In genomic region chr1:66265796-66266195, GRCh38 we compare ENCODE assay signal across 15 cellular contexts.
DNase-seq lines count a peak whose midpoint lies in the region; ATAC-seq and TF ChIP-seq lines count a peak whose summit lies in the region.
"Had no signal": no experiment of that assay in that cellular context is flagged by ENCODE, and none has a peak within 500 bp of the region (broad histone marks: within the 10 kb centered on the region; RNA-seq: fewer than 3 reads in every experiment).

No MANE protein-coding gene starts in this region.

- peaks cover 3 to 6% of the 10 kb centered on the region in 2 donors for H3K4me1 Mint-ChIP-seq in effector memory CD8-positive, alpha-beta T cell (ENCODE audit: low read depth in 2 of 2)
- peaks cover 62% of the 10 kb centered on the region for H3K4me1 Mint-ChIP-seq in activated naive CD8-positive, alpha-beta T cell treated with anti-CD3 and anti-CD28 coated beads for 36 hours

- H3F3A ChIP-seq in Loucy (ENCODE audit: low read depth), result no peaks in the 10 kb centered on the region

- H3K9me2 ChIP-seq in Loucy (replicated peaks; ENCODE audit: low read depth, low read length), result no peaks in the 10 kb centered on the region

- 81 to 90% (median 86%) methylated on average over 3 of the region's 3 CpGs for WGBS in ovary, 3 donors

- H2AFZ ChIP-seq in Loucy (ENCODE audit: low read length), result no peak overlapping the region

- no peaks in the 10 kb centered on the region for H3K27me3 Mint-ChIP-seq in effector memory CD8-positive, alpha-beta T cell
- no peaks in the 10 kb centered on the region for H3K27me3 Mint-ChIP-seq in activated naive CD8-positive, alpha-beta T cell treated with anti-CD3 and anti-CD28 coated beads for 36 hours

- H3K27ac ChIP-seq in gastrocnemius medialis, result peak overlapping the region; percentile 74 to 88 (median 82)
- H3K27ac ChIP-seq in ovary, result no peak overlapping the region
- no peak overlapping the region for H3K27ac ChIP-seq in brain microvascular endothelial cell

- no peaks in the 10 kb centered on the region for H3K79me2 ChIP-seq in Loucy (ENCODE audit: insufficient read depth, low read length)

- DNase-seq in NCI-H748 (lab: John Stamatoyannopoulos, UW; ENCODE audit: unreplicated experiment) (peak; percentile 59), NCI-H748 treated with DMSO at 0.1 percent for 48 hours (lab: John Stamatoyannopoulos, UW) (no peak), gastrocnemius medialis (peak in 1 of 2 donors; percentile 24), ovary (no peak), brain microvascular endothelial cell (no peak)
- no peak for DNase-seq in effector memory CD8-positive, alpha-beta T cell
- no peak for DNase-seq in activated naive CD8-positive, alpha-beta T cell treated with anti-CD3 and anti-CD28 coated beads for 36 hours
- DNase-seq: activated naive CD4-positive, alpha-beta T cell treated with Interleukin-2 at 50 U/mL for 16 hours; head of caudate nucleus; left colon; NCI-H1417 treated with DMSO at 0.1 percent for 48 hours; NCI-H524 treated with DMSO at 0.1 percent for 48 hours; nephron progenitor cell had no signal

- no peak overlapping the region for H3K4me3 ChIP-seq in Loucy (ENCODE audit: low read length, poor library complexity, severe bottlenecking)
- H3K4me3 ChIP-seq in gastrocnemius medialis, result no peak overlapping the region
- H3K4me3 ChIP-seq in ovary, result no peak overlapping the region
- H3K4me3 ChIP-seq in brain microvascular endothelial cell (ENCODE audit: low read depth, low read length), result no peak overlapping the region
- H3K4me3 ChIP-seq: skin epidermis had no signal

- H3K4me2 ChIP-seq in Loucy (ENCODE audit: low read depth, low read length, poor library complexity, severe bottlenecking), result no peak overlapping the region

- intact Hi-C loops in gastrocnemius medialis (cut with DNase I; ENCODE audit: low total_unique reads) (no loop called here), ovary (cut with DNase I) (loop anchor here in 1 of 4 donors (10.0 kb wide), 1 partner anchor 59 kb away; no protein-coding TSS in a partner anchor)

- no peak overlapping the region for H3K4me3 Mint-ChIP-seq in effector memory CD8-positive, alpha-beta T cell
- no peak overlapping the region for H3K4me3 Mint-ChIP-seq in activated naive CD8-positive, alpha-beta T cell treated with anti-CD3 and anti-CD28 coated beads for 36 hours
- H3K4me3 Mint-ChIP-seq: nephron progenitor cell had no signal

- peak; percentile 44 for ATAC-seq in effector memory CD8-positive, alpha-beta T cell (replicated peaks)
- no peak for ATAC-seq in gastrocnemius medialis
- ATAC-seq: left colon had no signal

- H3K27ac Mint-ChIP-seq in effector memory CD8-positive, alpha-beta T cell, result no peak overlapping the region
- H3K27ac Mint-ChIP-seq in activated naive CD8-positive, alpha-beta T cell treated with anti-CD3 and anti-CD28 coated beads for 36 hours, result no peak overlapping the region
- H3K27ac Mint-ChIP-seq: nephron progenitor cell had no signal

- H4K20me1 ChIP-seq in Loucy (ENCODE audit: insufficient read depth, low read length, poor library complexity, severe bottlenecking), result no peaks in the 10 kb centered on the region

- TF ChIP-seq POLR2A in gastrocnemius medialis (IDR thresholded peaks at IDR 0.05) (no peak), ovary (IDR thresholded peaks at IDR 0.05) (no peak)

- no peak overlapping the region for H3K9ac ChIP-seq in Loucy (ENCODE audit: low read depth, low read length, poor library complexity, severe bottlenecking)

- H3K36me3 ChIP-seq in Loucy (ENCODE audit: insufficient read depth, low read length) (no peaks in the 10 kb centered on the region), gastrocnemius medialis (no peaks in the 10 kb centered on the region), ovary (no peaks in the 10 kb centered on the region), brain microvascular endothelial cell (replicated peaks) (no peaks in the 10 kb centered on the region)

- peaks cover 9% of the 10 kb centered on the region for H3K4me1 ChIP-seq in Loucy (ENCODE audit: insufficient read depth, low read length, poor library complexity, severe bottlenecking)
- H3K4me1 ChIP-seq in gastrocnemius medialis, result peaks cover 52 to 76% of the 10 kb centered on the region in 2 donors
- H3K4me1 ChIP-seq in ovary (ENCODE audit: insufficient read depth), result peaks cover 5% of the 10 kb centered on the region

- H3K36me3 Mint-ChIP-seq in effector memory CD8-positive, alpha-beta T cell (ENCODE audit: insufficient read depth), result no peaks in the 10 kb centered on the region
- H3K36me3 Mint-ChIP-seq in activated naive CD8-positive, alpha-beta T cell treated with anti-CD3 and anti-CD28 coated beads for 36 hours, result no peaks in the 10 kb centered on the region

- in situ Hi-C loops in gastrocnemius medialis (cut with MboI; ENCODE audit: low sequenced_read_pairs in 4 of 4) (loop anchor here in 1 of 4 donors (5.0 kb wide), 1 partner anchor 87 kb away; no protein-coding TSS in a partner anchor), brain microvascular endothelial cell (cut with HindIII; ENCODE audit: low pct_ligation_motif_present, low sequenced_read_pairs) (no loop called here)

- no peaks in the 10 kb centered on the region for H3K9me3 Mint-ChIP-seq in effector memory CD8-positive, alpha-beta T cell
- H3K9me3 Mint-ChIP-seq in activated naive CD8-positive, alpha-beta T cell treated with anti-CD3 and anti-CD28 coated beads for 36 hours, result no peaks in the 10 kb centered on the region
- H3K9me3 Mint-ChIP-seq: nephron progenitor cell had no signal

- H3K9me3 ChIP-seq in Loucy (ENCODE audit: insufficient read depth, low read depth, low read length) (no peaks in the 10 kb centered on the region), gastrocnemius medialis (no peaks in the 10 kb centered on the region), ovary (no peaks in the 10 kb centered on the region)

- TF ChIP-seq CTCF in Loucy (conservative IDR thresholded peaks at IDR 0.05; ENCODE audit: low read length) (peak; percentile 24; the same call in 1 of the 2 replicates), gastrocnemius medialis (IDR thresholded peaks at IDR 0.05 in 4 of 5, conservative IDR thresholded peaks at IDR 0.05 in 1 of 5) (no peak), ovary (IDR thresholded peaks at IDR 0.05) (no peak), brain microvascular endothelial cell (IDR thresholded peaks at IDR 0.05; ENCODE audit: low read depth, low read length, missing control alignments) (no peak)

- H3K27me3 ChIP-seq in Loucy (ENCODE audit: insufficient read depth, low read length, poor library complexity, severe bottlenecking) (no peaks in the 10 kb centered on the region), gastrocnemius medialis (no peaks in the 10 kb centered on the region), ovary (no peaks in the 10 kb centered on the region), brain microvascular endothelial cell (replicated peaks) (no peaks in the 10 kb centered on the region)

- TF ChIP-seq EP300 in ovary (IDR thresholded peaks at IDR 0.05), result no peak

Comparison
In these comparisons a context has a peak if more than half of its experiments do, and no peak if none do; other contexts are left out.
1. H3K27ac ChIP-seq: peak in gastrocnemius medialis (4 of 4); none in ovary (0 of 2) and brain microvascular endothelial cell (single experiment).